Comparison of ENCODE assay signal across 14 cellular contexts in genomic region chr4:159240690-159241089, GRCh38.
A peak's percentile ranks its signal among the peaks of the same experiment; 100 is the strongest.
DNase-seq lines count a peak whose midpoint lies in the region; ATAC-seq and TF ChIP-seq lines count a peak whose summit lies in the region.
"Had no signal": no experiment of that assay in that cellular context is flagged by ENCODE, and none has a peak within 500 bp of the region (broad histone marks: within the 10 kb centered on the region; RNA-seq: fewer than 3 reads in every experiment).

No MANE protein-coding gene starts in this region.

- peak; percentile 37 for ATAC-seq in omental fat pad (ENCODE audit: low FRiP score)

- TF ChIP-seq CTCF in omental fat pad (IDR thresholded peaks at IDR 0.05): no peak

- DNase-seq in AG08395 (ENCODE audit: low spot score) (peak; percentile 55), MV-4-11 (lab: John Stamatoyannopoulos, UW) (peak; percentile 95), fibroblast of gingiva (ENCODE audit: low read depth) (peak; percentile 57), omental fat pad (ENCODE audit: low spot score) (no peak), COLO668 (lab: John Stamatoyannopoulos, UW; ENCODE audit: unreplicated experiment) (no peak), OCI-M1 (lab: John Stamatoyannopoulos, UW) (no peak), NCI-H128 (lab: John Stamatoyannopoulos, UW; ENCODE audit: unreplicated experiment) (no peak), NCI-H2171 (lab: John Stamatoyannopoulos, UW) (no peak)
- DNase-seq: activated CD4-positive, alpha-beta memory T cell treated with anti-CD3 and anti-CD28 coated beads, Interleukin-2, amount 10 ng/mL, durations not matched to agents 7 days and 5 days; activated gamma-delta T cell; NCI-H1930; stimulated activated CD4-positive, alpha-beta T cell treated with anti-CD3 and anti-CD28 coated beads, Interleukin-12 subunit alpha, Interleukin-12 subunit beta, amount 100 ng/mL, for 4 hours; T-helper 2 cell; uterus had no signal

Comparison
In these comparisons a context has a peak if more than half of its experiments do, and no peak if none do; other contexts are left out.
1. DNase-seq: peak in AG08395 (single experiment), MV-4-11 (single experiment) and fibroblast of gingiva (single experiment); none in omental fat pad (single experiment), COLO668 (single experiment), OCI-M1 (single experiment), NCI-H128 (single experiment) and NCI-H2171 (single experiment).